Comparison of ENCODE assay signal across 8 cellular contexts in the genomic region with DNA sequence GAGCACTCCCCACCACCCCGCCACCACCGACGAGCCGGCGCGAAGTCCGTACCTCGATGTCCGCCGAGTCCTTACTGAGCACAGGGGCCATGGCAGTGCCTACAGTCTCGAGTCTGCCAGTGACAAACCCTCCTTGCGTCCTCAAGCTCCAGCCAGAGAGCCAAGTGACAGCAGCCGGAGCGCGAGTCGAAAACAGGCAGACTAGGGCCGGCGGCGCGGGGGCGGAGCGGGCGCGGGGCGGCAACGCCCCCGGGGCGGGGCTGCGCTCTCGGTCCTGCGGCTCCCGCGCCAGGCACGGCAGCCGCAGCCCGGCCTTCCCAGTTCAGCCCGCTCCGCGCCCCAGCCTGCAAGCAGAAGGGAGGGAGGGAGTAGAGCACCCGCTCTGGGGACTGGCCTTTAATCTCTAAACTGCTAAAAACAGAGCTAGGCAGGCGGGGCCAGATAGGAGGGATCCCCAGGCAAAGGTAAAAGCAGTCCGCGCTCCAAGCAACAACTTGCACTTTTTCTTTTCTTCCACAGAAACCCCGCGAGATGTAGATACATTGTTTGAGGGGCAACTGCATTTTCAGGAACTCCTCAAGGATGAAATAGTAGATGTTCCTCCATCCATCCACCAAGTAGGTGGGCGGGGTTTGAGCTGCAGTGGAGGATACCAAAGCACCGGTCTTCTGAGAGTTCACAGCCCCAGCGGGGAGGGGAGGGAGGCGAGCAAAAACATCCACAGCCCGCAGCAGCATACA. TPM values are rescaled to one million over a fixed set of nuclear protein-coding genes. Genes with fewer than 3 reads are reported as not detected.
A peak's percentile ranks its signal among the peaks of the same experiment; 100 is the strongest.
DNase-seq lines count a peak whose midpoint lies in the region; ATAC-seq, FAIRE-seq and TF ChIP-seq lines count a peak whose summit lies in the region.

A gene (minus strand): TSS at position 203 of the 740 bp plus-strand sequence. CDS start 112 bp downstream, at position 91.

- no peaks in the 10 kb centered on the region for H3K27me3 ChIP-seq in AG04450 (ENCODE audit: control insufficient read depth, insufficient read depth, low read length)
- H3K27me3 ChIP-seq in keratinocyte (ENCODE audit: control insufficient read depth, extremely low read depth, insufficient read depth, low read length), result no peaks in the 10 kb centered on the region

- H3K4me2 ChIP-seq in keratinocyte (ENCODE audit: control insufficient read depth, extremely low read depth, insufficient read depth, low read depth, low read length), result peak within 1 kb of the TSS; percentile 90

- H3K4me3 ChIP-seq in AG04450 (ENCODE audit: low read depth, low read length), result peak within 1 kb of the TSS; percentile 97
- peak within 1 kb of the TSS; percentile 70 to 92 (median 83) for H3K4me3 ChIP-seq in keratinocyte (ENCODE audit: control insufficient read depth in 2 of 3, extremely low read depth in 1 of 3, insufficient read depth in 2 of 3, low read depth in 1 of 3, low read length in 3 of 3)

- H3K36me3 ChIP-seq in keratinocyte (ENCODE audit: control insufficient read depth in 2 of 2, extremely low read depth in 1 of 2, insufficient read depth in 2 of 2, low read length in 2 of 2), result no peaks in the 10 kb centered on the region

- CTCF ChIA-PET in AG04450 (lab: Charles Lee), result interaction anchor here (0.6 to 1.5 kb wide), 6 partner anchors 10 to 547 kb away, joined by 3 to 4 read pairs (median 3); no protein-coding TSS in a partner anchor

- H3K4me1 ChIP-seq in keratinocyte (ENCODE audit: control insufficient read depth, extremely low read depth, insufficient read depth, low read length), result peaks cover 8% of the 10 kb centered on the region

- H3K9ac ChIP-seq in keratinocyte (ENCODE audit: control insufficient read depth, extremely low read depth, insufficient read depth, low read length), result peak within 1 kb of the TSS; percentile 81

- no peak for TF ChIP-seq CTCF in AG04450 (IDR thresholded peaks at IDR 0.05; ENCODE audit: low read depth, low read length)
- no peak for TF ChIP-seq CTCF in keratinocyte (optimal IDR thresholded peaks at IDR 0.05 in 1 of 3, IDR thresholded peaks at IDR 0.05 in 1 of 3, conservative IDR thresholded peaks at IDR 0.05 in 1 of 3; ENCODE audit: extremely low read depth in 1 of 3, insufficient read depth in 2 of 3, low read length in 3 of 3)

- no peaks in the 10 kb centered on the region for H3K79me2 ChIP-seq in keratinocyte (ENCODE audit: control insufficient read depth, insufficient read depth, low read length)

- peak within 1 kb of the TSS; percentile 100 for H2AFZ ChIP-seq in keratinocyte (ENCODE audit: control insufficient read depth, low read length)

- peak; percentile 88 for ATAC-seq in HG03175 (IDR thresholded peaks at IDR 0.05; ENCODE audit: unreplicated experiment)

- H3K27ac ChIP-seq in AG04450 (ENCODE audit: low read depth, low read length) (peak within 1 kb of the TSS; percentile 69), keratinocyte (ENCODE audit: control insufficient read depth, insufficient read depth, low read length) (peak within 1 kb of the TSS; percentile 68)

- FAIRE-seq in keratinocyte (lab: Jason Lieb, UNC), result no peak

- in situ Hi-C loops in GM18951 (cut with MboI; ENCODE audit: low sequenced_read_pairs, unreplicated experiment), result no loop called here

- dilution Hi-C loops in keratinocyte (cut with MboI; ENCODE audit: extremely low pct_ligation_motif_present, low sequenced_read_pairs), result no loop called here

- DNase-seq in AG04450 (ENCODE audit: low read depth, low spot score), result peak; percentile 61
- peak; percentile 95 for DNase-seq in NCI-H2227 treated with DMSO at 0.1 percent for 48 hours (lab: John Stamatoyannopoulos, UW)
- peak; percentile 53 to 77 (median 68) for DNase-seq in activated CD4-positive, CD25-positive, alpha-beta regulatory T cell (lab: John Stamatoyannopoulos, UW)
- peak; percentile 81 for DNase-seq in central memory CD4-positive, alpha-beta T cell
- DNase-seq in keratinocyte (ENCODE audit: low read depth, low spot score), result no peak
- peak; percentile 67 to 78 for DNase-seq in stimulated activated CD4-positive, alpha-beta T cell treated with anti-CD3 and anti-CD28 coated beads, Interleukin-15, amount 100 ng/mL, for 1 hour (ENCODE audit: low read depth in 1 of 2, low spot score in 1 of 2)

- no peaks in the 10 kb centered on the region for H3K9me1 ChIP-seq in keratinocyte (ENCODE audit: control insufficient read depth, extremely low read depth, insufficient read depth, low read length)

- no peaks in the 10 kb centered on the region for H4K20me1 ChIP-seq in keratinocyte (ENCODE audit: control insufficient read depth, extremely low read depth, insufficient read depth, low read length)

- peak; percentile 82 for TF ChIP-seq POLR2A in GM18951 (IDR thresholded peaks at IDR 0.05; ENCODE audit: extremely low read depth, insufficient read depth, insufficient read length)

- no peaks in the 10 kb centered on the region for H3K9me3 ChIP-seq in AG04450 (ENCODE audit: control insufficient read depth, insufficient read depth, low read length)
- no peaks in the 10 kb centered on the region for H3K9me3 ChIP-seq in keratinocyte (ENCODE audit: control insufficient read depth, low read depth, low read length)

- POLR2A ChIA-PET in AG04450 (lab: Yijun Ruan, JAX), result interaction anchor here (0.5 to 2.0 kb wide), 3 partner anchors 14 to 909 kb away, joined by 3 to 6 read pairs (median 5); no protein-coding TSS in a partner anchor

RNA-seq across cellular contexts. Expression of the gene that starts here (rescaled TPM):
- polyA plus RNA-seq in AG04450 (2011; rRNA removed) (17.8 and 21.4 TPM in 2 replicates), keratinocyte (0.62 to 2.8 TPM (median 1.9 TPM) in 3 replicates)
- 48.6 and 59.7 TPM in 2 replicates for polyA minus RNA-seq in AG04450 (2011; rRNA and poly(A)+ RNA removed)
- polyA plus RNA-seq in keratinocyte (2011; ENCODE audit: low read depth), result 0.36 TPM
- polyA plus RNA-seq in keratinocyte (2011; cell fraction: cytosol; rRNA removed), result 0.77 and 1.1 TPM in 2 replicates
- 1.0 and 1.2 TPM in 2 replicates for polyA plus RNA-seq in keratinocyte (2011; cell fraction: nucleus; rRNA removed)
- polyA plus RNA-seq in keratinocyte (2012; ENCODE audit: low replicate concordance), result 0.17 and 2.5 TPM in 2 replicates
- polyA minus RNA-seq in keratinocyte, result 1.8 to 6.3 TPM (median 3.9 TPM) in 3 replicates
- 1.2 TPM for polyA minus RNA-seq in keratinocyte (2011; cell fraction: cytosol; rRNA and poly(A)+ RNA removed)
- polyA minus RNA-seq in keratinocyte (2011; cell fraction: nucleus; rRNA and poly(A)+ RNA removed), result 2.2 and 5.7 TPM in 2 replicates
